8 cellular contexts compared by ENCODE assay signal in genomic region chr3:45832691-45833090, GRCh38. TPM values are rescaled to one million over a fixed set of nuclear protein-coding genes. Genes with fewer than 3 reads are reported as not detected.
A peak's percentile ranks its signal among the peaks of the same experiment; 100 is the strongest.
DNase-seq lines count a peak whose midpoint lies in the region; ATAC-seq lines count a peak whose summit lies in the region.
"Had no signal": no experiment of that assay in that cellular context is flagged by ENCODE, and none has a peak within 500 bp of the region (broad histone marks: within the 10 kb centered on the region; RNA-seq: fewer than 3 reads in every experiment).

No MANE protein-coding gene starts in this region.

- DNase-seq in ELR (ENCODE audit: low read depth) (peak; percentile 26), KBM-7 (peak; percentile 6), astrocyte of the hippocampus (ENCODE audit: low read depth, low spot score) (peak; percentile 23), mesendoderm (peak; percentile 40), activated T-cell treated with anti-CD3 and anti-CD28 coated beads for 4 hours (no peak), NCI-H128 (lab: John Stamatoyannopoulos, UW; ENCODE audit: unreplicated experiment) (no peak)
- DNase-seq: T-helper 17 cell had no signal

- H3K4me2 ChIP-seq in mesendoderm (ENCODE audit: low read length), result no peak overlapping the region

- no peaks in the 10 kb centered on the region for H3K36me3 ChIP-seq in mesendoderm (ENCODE audit: control insufficient read depth, insufficient read depth, low read length)

- no peak overlapping the region for H2BK15ac ChIP-seq in mesendoderm (replicated peaks; ENCODE audit: low read depth)

- no peak overlapping the region for H3K18ac ChIP-seq in mesendoderm (ENCODE audit: low read length)

- no peak overlapping the region for H2BK5ac ChIP-seq in mesendoderm (ENCODE audit: low read length)

- no peak for ATAC-seq in HG02571 (IDR thresholded peaks at IDR 0.05; ENCODE audit: unreplicated experiment)
- ATAC-seq: T-helper 17 cell had no signal

- no peak overlapping the region for H2BK120ac ChIP-seq in mesendoderm (ENCODE audit: low read depth, low read length)

- H4K8ac ChIP-seq in mesendoderm (ENCODE audit: low read depth, low read length), result no peak overlapping the region

- no peaks in the 10 kb centered on the region for H3K4me1 ChIP-seq in mesendoderm (ENCODE audit: control insufficient read depth, low read depth, low read length)

- H2AK5ac ChIP-seq in mesendoderm (ENCODE audit: low read length), result no peak overlapping the region

- H3K79me1 ChIP-seq in mesendoderm (ENCODE audit: low read length), result no peaks in the 10 kb centered on the region

- no peak overlapping the region for H3K27ac ChIP-seq in mesendoderm (ENCODE audit: low read depth, low read length)

- H4K5ac ChIP-seq in mesendoderm (ENCODE audit: low read length), result no peak overlapping the region

- in situ Hi-C loops in KBM-7 (cut with MboI; ENCODE audit: low pct_unique_long_range_greater_than_20kb, low sequenced_read_pairs), result no loop called here

- WGBS in mesendoderm (ENCODE audit: extremely low coverage, insufficient coverage, low lambda C conversion rate), result 100% methylated on average over 3 of the region's 5 CpGs

- no peak overlapping the region for H3K9ac ChIP-seq in mesendoderm (ENCODE audit: low read length)

- no peak overlapping the region for H3K4me3 ChIP-seq in mesendoderm (ENCODE audit: low read length)

- no peak overlapping the region for H3K4ac ChIP-seq in mesendoderm (ENCODE audit: low read depth, low read length)

- H3K23ac ChIP-seq in mesendoderm (ENCODE audit: low read length), result no peak overlapping the region

- H3K27me3 ChIP-seq in mesendoderm (ENCODE audit: insufficient read depth, low read length, poor library complexity), result no peaks in the 10 kb centered on the region

- H3K79me2 ChIP-seq in mesendoderm (ENCODE audit: control insufficient read depth, insufficient read depth, low read length), result no peaks in the 10 kb centered on the region

- H3K56ac ChIP-seq in mesendoderm (ENCODE audit: low read length), result no peak overlapping the region

RNA-seq across cellular contexts. Expression of gene LZTFL1, which starts 9.2 kb away (rescaled TPM):
- 17.3 TPM for polyA plus RNA-seq in mesendoderm (2013, experiment 1 of 2)
- 16.3 TPM for polyA plus RNA-seq in mesendoderm (2013, experiment 2 of 2)

RNA-seq across cellular contexts. Expression of gene SLC6A20, which starts 36.4 kb away (rescaled TPM):
- 0.03 TPM for polyA plus RNA-seq in mesendoderm (2013, experiment 1 of 2)
- polyA plus RNA-seq in mesendoderm (2013, experiment 2 of 2), result 0.03 TPM

RNA-seq across cellular contexts. Expression of gene CCR9, which starts 53.7 kb away (rescaled TPM):
- polyA plus RNA-seq in mesendoderm (2013, experiment 1 of 2), result not detected
- 0.01 TPM for polyA plus RNA-seq in mesendoderm (2013, experiment 2 of 2)

Comparison
In these comparisons a context has a peak if more than half of its experiments do, and no peak if none do; other contexts are left out.
1. DNase-seq: peak in ELR (single experiment), KBM-7 (single experiment), astrocyte of the hippocampus (single experiment) and mesendoderm (single experiment); none in activated T-cell treated with anti-CD3 and anti-CD28 coated beads for 4 hours (single experiment) and NCI-H128 (single experiment).